In genomic region chr18:2961828-2962227, GRCh38 we compare ENCODE assay signal across 8 cellular contexts. TPM values are rescaled to one million over a fixed set of nuclear protein-coding genes. Genes with fewer than 3 reads are reported as not detected.
DNase-seq lines count a peak whose midpoint lies in the region; ATAC-seq and TF ChIP-seq lines count a peak whose summit lies in the region.

No MANE protein-coding gene starts in this region.

- H3K4me1 ChIP-seq in BE2C: 0 out of 2 replicates have a peak, but pooled peaks cover 4% of the 10 kb centered on the region
- no peaks in the 10 kb centered on the region for H3K4me1 ChIP-seq in SJCRH30

- peaks cover 52 to 73% (median 57%) of the 10 kb centered on the region in 3 donors for H3K4me1 Mint-ChIP-seq in naive B cell

- no peak overlapping the region for H3K27ac ChIP-seq in SJCRH30

- no peaks in the 10 kb centered on the region for H3K9me3 Mint-ChIP-seq in naive B cell

- DNase-seq in BE2C: peak; percentile 24
- peak; percentile 47 for DNase-seq in Jurkat, Clone E6-1 (ENCODE audit: low read depth, low spot score)
- DNase-seq in cardiac fibroblast (ENCODE audit: low read depth in 2 of 2): peak; percentile 16 to 67
- peak; percentile 31 for DNase-seq in naive B cell
- no peak for DNase-seq in activated effector memory CD4-positive, alpha-beta T cell treated with anti-CD3 and anti-CD28 coated beads, Interleukin-2, amount 50 U/mL, for 16 hours
- no peak for DNase-seq in T1000 (lab: John Stamatoyannopoulos, UW)
- DNase-seq in SJCRH30: no peak

- no peaks in the 10 kb centered on the region for H3K36me3 Mint-ChIP-seq in naive B cell

- TF ChIP-seq CTCF in BE2C (IDR thresholded peaks at IDR 0.05; ENCODE audit: low read depth, low read length) (no peak), cardiac fibroblast (IDR thresholded peaks at IDR 0.05; ENCODE audit: low read depth, low read length) (no peak)

- no peaks in the 10 kb centered on the region for H3K27me3 ChIP-seq in BE2C
- no peaks in the 10 kb centered on the region for H3K27me3 ChIP-seq in SJCRH30

- H3K4me3 ChIP-seq in BE2C (ENCODE audit: low read depth, low read length): no peak overlapping the region
- peak overlapping the region; percentile 32 for H3K4me3 ChIP-seq in Jurkat, Clone E6-1 (ENCODE audit: low read length)
- H3K4me3 ChIP-seq in cardiac fibroblast (replicated peaks in 1 of 2; ENCODE audit: low read depth in 2 of 2, low read length in 2 of 2): no peak overlapping the region
- no peak overlapping the region for H3K4me3 ChIP-seq in SJCRH30

- ATAC-seq in naive B cell (ENCODE audit: low read depth in 2 of 2): peak; percentile 39 to 42
- ATAC-seq in GM19467 (IDR thresholded peaks at IDR 0.05; ENCODE audit: unreplicated experiment): no peak

- H3K27ac Mint-ChIP-seq in naive B cell: peak overlapping the region; percentile 70 to 97 (median 90)

- no peaks in the 10 kb centered on the region for H3K36me3 ChIP-seq in BE2C
- 0 out of 2 replicates have a peak, but pooled peaks cover 6% of the 10 kb centered on the region for H3K36me3 ChIP-seq in SJCRH30

- no peaks in the 10 kb centered on the region for H3K9me3 ChIP-seq in BE2C
- H3K9me3 ChIP-seq in SJCRH30 (replicated peaks): no peaks in the 10 kb centered on the region

- H3K4me3 Mint-ChIP-seq in naive B cell: peak overlapping the region; percentile 38 to 92 (median 84)

- H3K27me3 Mint-ChIP-seq in naive B cell: no peaks in the 10 kb centered on the region

RNA-seq across cellular contexts. Expression of gene LPIN2, which starts 51.1 kb away (rescaled TPM):
- 3.6 TPM for polyA plus RNA-seq in BE2C (2012; ENCODE audit: insufficient read depth, insufficient read length, low read depth)
- 12.4 TPM for polyA plus RNA-seq in Jurkat, Clone E6-1 (2012; ENCODE audit: insufficient read depth, insufficient read length)
- polyA plus RNA-seq in naive B cell (ENCODE audit: low read depth in 6 of 6): 10 to 100 TPM in 2 of 6 donors, 1 to 10 TPM in 4; 1.6 to 15.4 (median 8.1) TPM
- 15.3 and 16.7 TPM in 2 replicates for total RNA-seq in SJCRH30 (2014; rRNA removed; shearing (Covaris generic))

Comparison
In these comparisons a context has a peak if more than half of its experiments do, and no peak if none do; other contexts are left out.
1. DNase-seq: peak in BE2C (single experiment), Jurkat, Clone E6-1 (single experiment), cardiac fibroblast (2 of 2) and naive B cell (single experiment); none in activated effector memory CD4-positive, alpha-beta T cell treated with anti-CD3 and anti-CD28 coated beads, Interleukin-2, amount 50 U/mL, for 16 hours (single experiment), T1000 (single experiment) and SJCRH30 (0 of 2).